ENCODE assay signal across 8 cellular contexts in genomic region chr5:128701301-128701700, GRCh38.
"Had no signal": no experiment of that assay in that cellular context is flagged by ENCODE, and none has a peak within 500 bp of the region (broad histone marks: within the 10 kb centered on the region; RNA-seq: fewer than 3 reads in every experiment).

No MANE protein-coding gene starts in this region.

- H3K4me1 Mint-ChIP-seq: IgD-negative memory B cell had no signal

- H3K27me3 Mint-ChIP-seq: IgD-negative memory B cell had no signal

- H3K27ac Mint-ChIP-seq: HFFc6, IgD-negative memory B cell had no signal

- H3K36me3 Mint-ChIP-seq: IgD-negative memory B cell had no signal

- ATAC-seq: HCT116, HepG2 had no signal

- H3K4me3 Mint-ChIP-seq: HFFc6, IgD-negative memory B cell had no signal

- H3K27ac ChIP-seq: HL-60 had no signal

- H3K9me3 Mint-ChIP-seq: HFFc6 had no signal

- DNase-seq: GOT3, H7, HFFc6, KBM-7 had no signal
